9 cellular contexts compared by ENCODE assay signal in genomic region chr17:17877548-17878358, GRCh38. TPM values are rescaled to one million over a fixed set of nuclear protein-coding genes. Genes with fewer than 3 reads are reported as not detected.
A peak's percentile ranks its signal among the peaks of the same experiment; 100 is the strongest.
DNase-seq lines count a peak whose midpoint lies in the region; ATAC-seq and TF ChIP-seq lines count a peak whose summit lies in the region.
"Had no signal": no experiment of that assay in that cellular context is flagged by ENCODE, and none has a peak within 500 bp of the region (broad histone marks: within the 10 kb centered on the region; RNA-seq: fewer than 3 reads in every experiment).

No MANE protein-coding gene starts in this region.

- ATAC-seq in HG03095 (IDR thresholded peaks at IDR 0.05; ENCODE audit: unreplicated experiment) (no peak), HG02938 (IDR thresholded peaks at IDR 0.05; ENCODE audit: unreplicated experiment) (no peak)

- H3K9me3 ChIP-seq in esophagus (ENCODE audit: control insufficient read depth in 2 of 2, insufficient read depth in 1 of 2, low read depth in 1 of 2, low read length in 1 of 2) = no peaks in the 10 kb centered on the region
- no peaks in the 10 kb centered on the region for H3K9me3 ChIP-seq in mucosa of rectum (ENCODE audit: control insufficient read depth in 2 of 2, low read length in 2 of 2)
- no peaks in the 10 kb centered on the region for H3K9me3 ChIP-seq in vagina
- H3K9me3 ChIP-seq: BLaER1 had no signal

- peak overlapping the region; percentile 95 to 96 for H3K27ac ChIP-seq in esophagus (ENCODE audit: low read depth in 2 of 2, low read length in 1 of 2)
- peak overlapping the region; percentile 61 to 69 for H3K27ac ChIP-seq in mucosa of rectum (ENCODE audit: low read depth in 2 of 2, low read length in 2 of 2)
- peak overlapping the region; percentile 85 for H3K27ac ChIP-seq in vagina
- H3K27ac ChIP-seq: BLaER1 had no signal

- no peak for TF ChIP-seq POLR2A in vagina (IDR thresholded peaks at IDR 0.05)

- H3K4me1 ChIP-seq in esophagus (ENCODE audit: control insufficient read depth in 2 of 2, insufficient read depth in 2 of 2, low read length in 1 of 2) (peaks cover 13 to 24% of the 10 kb centered on the region in 2 donors), mucosa of rectum (ENCODE audit: control insufficient read depth in 2 of 2, insufficient read depth in 2 of 2, low read length in 2 of 2) (peaks cover 7 to 12% of the 10 kb centered on the region in 2 donors), vagina (peaks cover 52% of the 10 kb centered on the region)

- H3K4me3 ChIP-seq in esophagus (ENCODE audit: low read depth in 1 of 2, low read length in 2 of 2) = no peak overlapping the region
- no peak overlapping the region for H3K4me3 ChIP-seq in mucosa of rectum (ENCODE audit: low read length in 2 of 2)
- H3K4me3 ChIP-seq in vagina = peak overlapping the region in 1 of 2 donors; percentile 11
- H3K4me3 ChIP-seq: BLaER1 had no signal

- WGBS in esophagus, 2 donors = 15 to 29% methylated on average over 14 of the region's 14 CpGs

- DNase-seq in NCI-H187 (lab: John Stamatoyannopoulos, UW) (peak; percentile 39 to 62), NCI-H187 treated with DMSO at 0.1 percent for 48 hours (lab: John Stamatoyannopoulos, UW) (no peak), vagina (ENCODE audit: extremely low spot score in 2 of 2) (no peak)
- no peak for DNase-seq in stimulated activated CD4-positive, alpha-beta T cell treated with anti-CD3 and anti-CD28 coated beads, Interleukin-4, amount 100 ng/mL, for 24 hours

- no peak overlapping the region for H3K9ac ChIP-seq in mucosa of rectum (ENCODE audit: low read depth in 1 of 2, low read length in 2 of 2)
- H3K9ac ChIP-seq: BLaER1 had no signal

- peaks cover 17 to 50% of the 10 kb centered on the region in 2 donors for H3K36me3 ChIP-seq in esophagus (ENCODE audit: control insufficient read depth in 2 of 2, insufficient read depth in 2 of 2, low read length in 1 of 2)
- peaks cover 44 to 58% of the 10 kb centered on the region in 2 donors for H3K36me3 ChIP-seq in mucosa of rectum (ENCODE audit: control insufficient read depth in 2 of 2, insufficient read depth in 2 of 2, low read length in 2 of 2)
- peaks cover 0 to 25% of the 10 kb centered on the region in 2 donors for H3K36me3 ChIP-seq in vagina

- intact Hi-C loops in vagina (cut with DNase I) = loop anchor here (10.0 kb wide), 1 partner anchor 573 kb away; the partner anchor contains the start of gene NT5M

- TF ChIP-seq CTCF in vagina (IDR thresholded peaks at IDR 0.05) = no peak

- no peaks in the 10 kb centered on the region for H3K27me3 ChIP-seq in esophagus (ENCODE audit: control insufficient read depth in 1 of 2, insufficient read depth in 2 of 2, low read length in 2 of 2)
- no peaks in the 10 kb centered on the region for H3K27me3 ChIP-seq in mucosa of rectum (ENCODE audit: control insufficient read depth in 2 of 2, insufficient read depth in 2 of 2, low read length in 2 of 2)
- no peaks in the 10 kb centered on the region for H3K27me3 ChIP-seq in vagina
- H3K27me3 ChIP-seq: BLaER1 had no signal

RNA-seq across cellular contexts. Expression of gene SREBF1, which starts 41.0 kb away (rescaled TPM):
- 100 to 1,000 TPM in 1 of 2 donors, 10 to 100 TPM in 1; 95.1 to 116 TPM for polyA plus RNA-seq in esophagus
- 84.0 TPM for total RNA-seq in vagina

Comparison
In these comparisons a context has a peak if more than half of its experiments do, and no peak if none do; other contexts are left out.
1. DNase-seq: peak in NCI-H187 (2 of 2); none in NCI-H187 treated with DMSO at 0.1 percent for 48 hours (single experiment), vagina (0 of 2) and stimulated activated CD4-positive, alpha-beta T cell treated with anti-CD3 and anti-CD28 coated beads, Interleukin-4, amount 100 ng/mL, for 24 hours (single experiment).
2. Peak in every context shown above with its lines, with median percentiles within 50 percentile points of each other: H3K27ac ChIP-seq.